In genomic region chr4:15370296-15370695, GRCh38 we compare ENCODE assay signal across 28 cellular contexts. TPM values are rescaled to one million over a fixed set of nuclear protein-coding genes. Genes with fewer than 3 reads are reported as not detected.
"Had no signal": no experiment of that assay in that cellular context is flagged by ENCODE, and none has a peak within 500 bp of the region (broad histone marks: within the 10 kb centered on the region; RNA-seq: fewer than 3 reads in every experiment).

No MANE protein-coding gene starts in this region.

- H3K27me3 Mint-ChIP-seq: naive thymus-derived CD8-positive, alpha-beta T cell; stimulated activated naive CD8-positive, alpha-beta T cell treated with anti-CD3 and anti-CD28 coated beads, Interleukin-15, Interleukin-2, amounts not matched to agents 100 ng/mL and 50 ng/mL, for 24 hours had no signal

- H3K36me3 Mint-ChIP-seq: memory B cell, type B pancreatic cell had no signal

- H3K9me3 Mint-ChIP-seq: immature natural killer cell; memory B cell; naive thymus-derived CD8-positive, alpha-beta T cell; nephron; stimulated activated naive CD8-positive, alpha-beta T cell treated with anti-CD3 and anti-CD28 coated beads, Interleukin-15, Interleukin-2, amounts not matched to agents 100 ng/mL and 50 ng/mL, for 24 hours; type B pancreatic cell had no signal

- H3K36me3 ChIP-seq: left ventricle myocardium inferior, pancreas, prostate gland, suprapubic skin, tibial nerve, vagina had no signal

- ATAC-seq: left colon; naive thymus-derived CD8-positive, alpha-beta T cell; pancreas; right cardiac atrium; sciatic nerve had no signal

- H3K27ac ChIP-seq: left ventricle myocardium inferior, pancreas, prostate gland, skin epidermis, suprapubic skin, tibial nerve, vagina had no signal

- H3K27ac Mint-ChIP-seq: immature natural killer cell; memory B cell; naive thymus-derived CD8-positive, alpha-beta T cell; nephron; stimulated activated naive CD8-positive, alpha-beta T cell treated with anti-CD3 and anti-CD28 coated beads, Interleukin-15, Interleukin-2, amounts not matched to agents 100 ng/mL and 50 ng/mL, for 24 hours; type B pancreatic cell had no signal

- H3K4me3 Mint-ChIP-seq: immature natural killer cell; memory B cell; naive thymus-derived CD8-positive, alpha-beta T cell; nephron; neural crest cell; stimulated activated naive CD8-positive, alpha-beta T cell treated with anti-CD3 and anti-CD28 coated beads, Interleukin-15, Interleukin-2, amounts not matched to agents 100 ng/mL and 50 ng/mL, for 24 hours; type B pancreatic cell had no signal

- H3K4me1 ChIP-seq: pancreas, prostate gland, tibial nerve had no signal

- H3K4me3 ChIP-seq: left ventricle myocardium inferior, lung, pancreas, prostate gland, skin epidermis, suprapubic skin, tibial nerve, vagina had no signal

- H3K27me3 ChIP-seq: pancreas, suprapubic skin, tibial nerve, vagina had no signal

- H3K4me1 Mint-ChIP-seq: memory B cell had no signal

- DNase-seq: hypothalamus; immature natural killer cell; kidney; left colon; left ventricle myocardium inferior; naive thymus-derived CD8-positive, alpha-beta T cell; nucleus accumbens; pancreas; posterior cingulate gyrus; retina; right cardiac atrium; stimulated activated CD4-positive, alpha-beta T cell treated with anti-CD3 and anti-CD28 coated beads, Interleukin-12 subunit alpha, Interleukin-12 subunit beta, amount 100 ng/mL, for 4 hours; stimulated activated CD4-positive, alpha-beta T cell treated with anti-CD3 and anti-CD28 coated beads, Interleukin-15, amount 100 ng/mL, for 24 hours; stimulated activated CD4-positive, alpha-beta T cell treated with anti-CD3 and anti-CD28 coated beads, Interleukin-2, amount 100 ng/mL, for 24 hours; stimulated activated CD4-positive, alpha-beta T cell treated with anti-CD3 and anti-CD28 coated beads, Interleukin-4, amount 100 ng/mL, for 1 hour; stimulated activated naive CD4-positive, alpha-beta T cell had no signal

- H3K9me3 ChIP-seq: left ventricle myocardium inferior, pancreas, prostate gland, suprapubic skin, tibial nerve, vagina had no signal

RNA-seq across cellular contexts. Expression of gene C1QTNF7, which starts 57.5 kb away (rescaled TPM):
- total RNA-seq: naive thymus-derived CD8-positive, alpha-beta T cell; neural crest cell had no signal
- polyA plus RNA-seq: immature natural killer cell had no signal
